ENCODE assay signal across 2 cellular contexts in genomic region chr13:75643182-75643581, GRCh38.
TF ChIP-seq lines count a peak whose summit lies in the region.

No MANE protein-coding gene starts in this region.

TF ChIP-seq in SK-N-SH, 30 proteins besides CTCF, POLR2A, EP300 and RAD21 (continued from another document):
- no peak for TF ChIP-seq NFIC (IDR thresholded peaks at IDR 0.05; ENCODE audit: borderline replicate concordance)
- no peak for TF ChIP-seq RFX5 (IDR thresholded peaks at IDR 0.05; ENCODE audit: low read length)
- TF ChIP-seq FOSL2 (IDR thresholded peaks at IDR 0.05; ENCODE audit: borderline replicate concordance, low read depth) = no peak
- TF ChIP-seq SMC3 (IDR thresholded peaks at IDR 0.05; ENCODE audit: low read depth, low read length) = no peak
- TF ChIP-seq JUND (IDR thresholded peaks at IDR 0.05) = no peak
- TF ChIP-seq TCF12 (IDR thresholded peaks at IDR 0.05) = no peak
- TF ChIP-seq, protein P1, sequence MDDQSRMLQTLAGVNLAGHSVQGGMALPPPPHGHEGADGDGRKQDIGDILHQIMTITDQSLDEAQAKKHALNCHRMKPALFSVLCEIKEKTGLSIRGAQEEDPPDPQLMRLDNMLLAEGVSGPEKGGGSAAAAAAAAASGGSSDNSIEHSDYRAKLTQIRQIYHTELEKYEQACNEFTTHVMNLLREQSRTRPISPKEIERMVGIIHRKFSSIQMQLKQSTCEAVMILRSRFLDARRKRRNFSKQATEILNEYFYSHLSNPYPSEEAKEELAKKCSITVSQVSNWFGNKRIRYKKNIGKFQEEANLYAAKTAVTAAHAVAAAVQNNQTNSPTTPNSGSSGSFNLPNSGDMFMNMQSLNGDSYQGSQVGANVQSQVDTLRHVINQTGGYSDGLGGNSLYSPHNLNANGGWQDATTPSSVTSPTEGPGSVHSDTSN (IDR thresholded peaks at IDR 0.05) = no peak
- no peak for TF ChIP-seq REST (IDR thresholded peaks at IDR 0.05; ENCODE audit: low read depth, low read length)
- no peak for TF ChIP-seq FOXJ3 (CRISPR knock-in tag; IDR thresholded peaks at IDR 0.05)
- no peak for TF ChIP-seq FOXM1 (IDR thresholded peaks at IDR 0.05; ENCODE audit: low read depth)
- TF ChIP-seq ZBTB33 (IDR thresholded peaks at IDR 0.05; ENCODE audit: borderline replicate concordance, low read depth) = no peak
- TF ChIP-seq NRF1 (IDR thresholded peaks at IDR 0.05; ENCODE audit: low read depth, low read length) = no peak
- TF ChIP-seq TEAD4 (IDR thresholded peaks at IDR 0.05; ENCODE audit: borderline replicate concordance, insufficient read depth) = no peak
- TF ChIP-seq POLR2AphosphoS5 (IDR thresholded peaks at IDR 0.05; ENCODE audit: low read depth, low read length) = no peak
TF ChIP-seq in SK-N-SH: peak in this region for 0.

TF ChIP-seq in SK-N-SH treated with all-trans-retinoic acid at 6 μM for 48 hours, 23 proteins besides CTCF, POLR2A, EP300 and RAD21:
- TF ChIP-seq PATZ1 (CRISPR knock-in tag; IDR thresholded peaks at IDR 0.05; ENCODE audit: borderline replicate concordance) (no peak), CSDC2 (CRISPR knock-in tag; IDR thresholded peaks at IDR 0.05) (no peak)
